8 cellular contexts compared by ENCODE assay signal in the genomic region with DNA sequence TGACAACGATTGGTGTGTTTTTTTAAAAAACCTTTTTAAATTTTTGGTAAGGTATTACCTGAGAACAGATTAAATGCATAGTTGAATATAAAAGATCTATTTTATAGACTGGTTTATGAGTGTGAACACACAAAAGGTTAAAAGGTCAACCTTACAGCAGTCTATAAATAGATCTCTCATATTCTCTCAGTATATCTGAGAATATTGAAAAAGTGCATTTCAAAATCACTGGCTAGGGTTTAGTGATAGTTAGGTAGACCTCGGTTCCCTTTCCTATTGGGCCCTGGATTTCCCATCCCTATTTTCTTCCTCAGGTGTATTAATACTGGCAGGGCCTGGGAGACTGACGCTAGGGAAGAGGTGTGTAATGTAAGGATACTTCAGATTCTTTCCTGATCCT. TPM values are rescaled to one million over a fixed set of nuclear protein-coding genes. Genes with fewer than 3 reads are reported as not detected.
DNase-seq lines count a peak whose midpoint lies in the region; ATAC-seq and TF ChIP-seq lines count a peak whose summit lies in the region.

No MANE protein-coding gene starts in this region.

- POLR2A ChIA-PET in PC-9 (lab: Charles Lee; ENCODE audit: unreplicated experiment) = interaction anchor here (0.6 kb wide), 2 partner anchors 132 to 134 kb away, joined by 5 to 8 read pairs; a partner anchor contains a TSS

- peak overlapping the region; percentile 75 for H3K4me2 ChIP-seq in PC-9

- H3K9me3 ChIP-seq in PC-9 (ENCODE audit: insufficient read depth, low read depth) = no peaks in the 10 kb centered on the region
- H3K9me3 ChIP-seq in esophagus muscularis mucosa = no peaks in the 10 kb centered on the region

- WGBS in esophagus muscularis mucosa = 53% methylated on average over 3 of the region's 3 CpGs

- H3K27me3 ChIP-seq in PC-9 (ENCODE audit: insufficient read depth, low read depth) (no peaks in the 10 kb centered on the region), esophagus muscularis mucosa (no peaks in the 10 kb centered on the region), rectal smooth muscle tissue (ENCODE audit: control insufficient read depth, insufficient read depth, low read length) (no peaks in the 10 kb centered on the region)

- H3K4me3 ChIP-seq in GM12865 (ENCODE audit: low read depth, low read length) = peak overlapping the region; percentile 46
- peak overlapping the region; percentile 52; the same call in 1 of the 2 replicates for H3K4me3 ChIP-seq in PC-9
- peak overlapping the region; percentile 60 to 73 (median 62) for H3K4me3 ChIP-seq in esophagus muscularis mucosa
- peak overlapping the region; percentile 53 for H3K4me3 ChIP-seq in rectal smooth muscle tissue (ENCODE audit: low read length)

- H3K4me1 ChIP-seq in PC-9 (replicated peaks; ENCODE audit: insufficient read depth) (peaks cover 17% of the 10 kb centered on the region), esophagus muscularis mucosa (peaks cover 23 to 37% (median 36%) of the 10 kb centered on the region in 4 donors), rectal smooth muscle tissue (ENCODE audit: control insufficient read depth, insufficient read depth, low read length) (peaks cover 3% of the 10 kb centered on the region)

- intact Hi-C loops in PC-9 (cut with micrococcal nuclease; ENCODE audit: unreplicated experiment) (loop anchor here (1.0 kb wide), 1 partner anchor 83 kb away; a partner anchor contains a TSS), esophagus muscularis mucosa (cut with DNase I) (loop anchor here (5.0 kb wide), 1 partner anchor 42 kb away; a partner anchor contains a TSS)

- CTCF ChIA-PET in PC-9 (lab: Charles Lee) = no interaction called here

- TF ChIP-seq CTCF in GM12865 (IDR thresholded peaks at IDR 0.05; ENCODE audit: insufficient read depth, low read depth, low read length, missing control alignments) = no peak
- TF ChIP-seq CTCF in PC-9 (conservative IDR thresholded peaks at IDR 0.05) = no peak
- TF ChIP-seq CTCF in esophagus muscularis mucosa (IDR thresholded peaks at IDR 0.05) = no peak

- H3K9me2 ChIP-seq in PC-9 (ENCODE audit: insufficient read depth) = no peaks in the 10 kb centered on the region

- TF ChIP-seq POLR2A in esophagus muscularis mucosa (IDR thresholded peaks at IDR 0.05; ENCODE audit: low read depth) = no peak

- ATAC-seq in GM19397 (IDR thresholded peaks at IDR 0.05; ENCODE audit: unreplicated experiment) (no peak), HG02885 (IDR thresholded peaks at IDR 0.05; ENCODE audit: poor library complexity, unreplicated experiment) (no peak)

- H3K36me3 ChIP-seq in PC-9 (ENCODE audit: low read depth) (peaks cover 19% of the 10 kb centered on the region), esophagus muscularis mucosa (peaks cover 0 to 3% (median 0%) of the 10 kb centered on the region in 4 donors), rectal smooth muscle tissue (ENCODE audit: control insufficient read depth, insufficient read depth, low read length) (no peaks in the 10 kb centered on the region)

- BruUV-seq in PC-9 (replicated peaks; lab: Mats Ljungman, UMichigan) = no TSS peak

- 0 out of 2 replicates have a peak, but pooled peaks cover 6% of the 10 kb centered on the region for H3F3A ChIP-seq in PC-9 (ENCODE audit: insufficient read depth, low read depth)

- H2AFZ ChIP-seq in PC-9 = peak overlapping the region; percentile 76

- no peak for DNase-seq in GM12865 (ENCODE audit: low read depth)
- DNase-seq in PC-9 = no peak
- DNase-seq in esophagus muscularis mucosa (ENCODE audit: extremely low spot score) = no peak
- DNase-seq in SW480 (ENCODE audit: low spot score) = no peak
- DNase-seq in NCI-H1092 (lab: John Stamatoyannopoulos, UW) = no peak

- H3K27ac ChIP-seq in PC-9 (no peak overlapping the region), esophagus muscularis mucosa (replicated peaks in 1 of 4) (peak overlapping the region; percentile 83 to 90 (median 86)), rectal smooth muscle tissue (ENCODE audit: low read depth, low read length) (no peak overlapping the region)

- H3K79me2 ChIP-seq in PC-9 (ENCODE audit: low read depth) = peaks cover 29% of the 10 kb centered on the region

- H3K9ac ChIP-seq in rectal smooth muscle tissue (ENCODE audit: low read length) = no peak overlapping the region

- TF ChIP-seq EP300 in esophagus muscularis mucosa (IDR thresholded peaks at IDR 0.05) = no peak

- H4K20me1 ChIP-seq in PC-9 (ENCODE audit: insufficient read depth) = peaks cover 20% of the 10 kb centered on the region

RNA-seq across cellular contexts. Expression of a gene that starts 0.7 kb away (rescaled TPM):
- 31.7 and 50.6 TPM in 2 replicates for total RNA-seq in PC-9 (2021)
- total RNA-seq in esophagus muscularis mucosa = 10 to 100 TPM; 32.0 to 49.0 (median 38.0) TPM

RNA-seq across cellular contexts. Expression of a gene that starts 42.8 kb away (rescaled TPM):
- 7.5 and 8.6 TPM in 2 replicates for total RNA-seq in PC-9 (2021)
- 1 to 10 TPM; 6.2 to 9.9 (median 8.7) TPM for total RNA-seq in esophagus muscularis mucosa

Comparison
In these comparisons a context has a peak if more than half of its experiments do, and no peak if none do; other contexts are left out.
1. H3K27ac ChIP-seq: peak in esophagus muscularis mucosa (4 of 4); none in PC-9 (single experiment) and rectal smooth muscle tissue (single experiment).
2. Peak in every context shown above with its lines, with median percentiles within 50 percentile points of each other: H3K4me3 ChIP-seq.